ENCODE assay signal across 1 cellular context in the genomic region with DNA sequence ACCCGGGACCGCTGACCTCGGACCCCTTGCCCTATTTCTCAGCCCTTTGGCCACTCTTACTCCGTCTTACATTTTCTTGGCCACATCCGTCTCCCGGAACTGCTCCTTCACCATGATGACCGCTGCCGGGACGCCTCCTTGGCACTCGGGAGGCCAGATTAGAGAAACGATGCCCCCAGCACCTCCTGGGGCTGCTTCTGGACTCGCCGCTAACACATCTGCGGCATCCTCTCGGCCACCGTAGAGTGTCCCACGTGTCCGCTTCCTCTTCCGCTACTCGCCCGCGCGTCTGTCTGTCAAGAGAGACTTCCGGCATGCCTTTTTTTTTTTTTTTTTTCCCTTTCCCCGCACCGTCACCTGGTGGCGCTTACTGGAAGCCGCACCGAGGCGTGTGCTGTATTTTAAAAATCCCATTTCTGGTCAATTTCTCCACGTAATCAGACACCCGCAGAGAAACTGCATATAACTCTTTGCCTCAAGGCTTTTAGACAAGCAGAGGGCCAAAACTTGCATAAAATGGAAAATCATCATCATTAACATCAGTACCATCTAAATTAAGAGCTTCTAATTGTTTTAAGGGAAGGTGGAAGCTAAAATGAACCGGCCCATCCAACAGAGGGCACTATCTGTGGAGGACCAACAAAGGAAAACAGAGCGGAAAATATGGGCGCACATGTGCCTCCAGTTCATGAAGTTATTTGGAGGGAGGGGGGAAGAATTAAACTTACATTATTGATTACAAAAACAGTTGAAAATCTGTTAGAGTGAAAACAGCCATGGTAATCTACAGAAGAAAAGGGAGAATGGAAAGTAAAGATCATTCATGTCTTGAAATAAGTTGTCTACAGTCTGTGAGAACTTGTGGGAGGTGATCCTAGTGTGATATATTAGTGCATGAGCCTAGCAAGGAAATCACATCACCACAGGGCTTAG.
TF ChIP-seq lines count a peak whose summit lies in the region.

TSS of gene POLR3A (minus strand) at position 222 of the 933 bp plus-strand sequence. CDS start at position 114, 108 bp downstream.

TF ChIP-seq in GM12878, 131 proteins besides CTCF, POLR2A, EP300 and RAD21 (continued from another document):
- TF ChIP-seq, protein P1, sequence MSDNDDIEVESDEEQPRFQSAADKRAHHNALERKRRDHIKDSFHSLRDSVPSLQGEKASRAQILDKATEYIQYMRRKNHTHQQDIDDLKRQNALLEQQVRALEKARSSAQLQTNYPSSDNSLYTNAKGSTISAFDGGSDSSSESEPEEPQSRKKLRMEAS (IDR thresholded peaks at IDR 0.05; ENCODE audit: low read depth, low read length), result peak; percentile 85
- peak; percentile 84 for TF ChIP-seq RELA (IDR thresholded peaks at IDR 0.05; ENCODE audit: borderline replicate concordance, partially characterized antibody)
- no peak for TF ChIP-seq NFYA (IDR thresholded peaks at IDR 0.05; ENCODE audit: borderline replicate concordance, low read depth, low read length)
- 0 out of 2 replicates have a peak, but pooled peaks have one; percentile 10 for TF ChIP-seq HSF1 (IDR thresholded peaks at IDR 0.05; ENCODE audit: low read depth, low read length)
